ENCODE assay signal across 23 cellular contexts in the genomic region with DNA sequence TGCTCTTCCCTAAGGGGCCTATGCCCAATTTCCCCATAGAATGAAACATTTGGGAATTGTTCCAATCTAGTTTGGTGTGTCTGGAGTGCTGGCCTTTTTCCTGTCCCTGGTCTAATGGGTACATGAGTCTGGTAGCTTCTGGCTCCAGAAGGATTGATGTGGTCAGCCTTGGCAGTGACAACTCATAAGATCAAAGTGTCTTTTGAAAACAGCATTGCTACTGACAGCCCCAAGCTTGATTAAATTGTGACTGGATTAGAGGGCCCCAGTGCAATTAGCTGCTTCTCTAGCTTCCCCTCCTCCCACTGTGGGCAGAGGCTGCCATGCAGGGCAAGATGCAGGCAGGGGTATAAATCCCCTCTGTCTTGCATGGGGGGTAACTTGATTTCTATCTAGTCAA.
DNase-seq lines count a peak whose midpoint lies in the region; ATAC-seq and TF ChIP-seq lines count a peak whose summit lies in the region.
"Had no signal": no experiment of that assay in that cellular context is flagged by ENCODE, and none has a peak within 500 bp of the region (broad histone marks: within the 10 kb centered on the region; RNA-seq: fewer than 3 reads in every experiment).

No MANE protein-coding gene starts in this region.

- H3K9ac ChIP-seq in BLaER1 treated with 17β-estradiol and CSF1 and Interleukin-3, amounts not matched to agents 10 nM and 100 nM, result no peak overlapping the region
- H3K9ac ChIP-seq: GM23248 had no signal

- TF ChIP-seq CTCF in esophagus muscularis mucosa (IDR thresholded peaks at IDR 0.05), result no peak
- no peak for TF ChIP-seq CTCF in gastrocnemius medialis (IDR thresholded peaks at IDR 0.05 in 4 of 5, conservative IDR thresholded peaks at IDR 0.05 in 1 of 5)
- no peak for TF ChIP-seq CTCF in mucosa of descending colon (IDR thresholded peaks at IDR 0.05)

- H3K4me2 ChIP-seq in BLaER1 treated with 17β-estradiol and CSF1 and Interleukin-3, amounts not matched to agents 10 nM and 100 nM, result peak overlapping the region in 8 of 11 experiments; percentile 13 to 80 (median 29); a peak in 14 of 22 replicates
- H3K4me2 ChIP-seq: A549 had no signal

- no peak overlapping the region for H3K27ac ChIP-seq in BLaER1 treated with 17β-estradiol and CSF1 and Interleukin-3, amounts not matched to agents 10 nM and 100 nM
- H3K27ac ChIP-seq in esophagus muscularis mucosa (replicated peaks in 1 of 4) (no peak overlapping the region), gastrocnemius medialis (no peak overlapping the region)
- H3K27ac ChIP-seq: A549, C4-2B, GM23248 had no signal

- no peak for TF ChIP-seq EP300 in esophagus muscularis mucosa (IDR thresholded peaks at IDR 0.05)

- no peak for ATAC-seq in GM18505 (IDR thresholded peaks at IDR 0.05; ENCODE audit: unreplicated experiment)
- ATAC-seq in gastrocnemius medialis, result no peak
- no peak for ATAC-seq in mucosa of descending colon
- ATAC-seq: A549; CD8-positive, alpha-beta T cell; HCT116 had no signal

- TF ChIP-seq POLR2A in esophagus muscularis mucosa (IDR thresholded peaks at IDR 0.05; ENCODE audit: low read depth) (no peak), GM18505 (IDR thresholded peaks at IDR 0.05; ENCODE audit: borderline replicate concordance, extremely low read depth, insufficient read depth, insufficient read length) (no peak), gastrocnemius medialis (IDR thresholded peaks at IDR 0.05) (no peak)

- no peaks in the 10 kb centered on the region for H3K36me3 ChIP-seq in BLaER1 treated with 17β-estradiol and CSF1 and Interleukin-3, amounts not matched to agents 10 nM and 100 nM
- no peaks in the 10 kb centered on the region for H3K36me3 ChIP-seq in esophagus muscularis mucosa
- no peaks in the 10 kb centered on the region for H3K36me3 ChIP-seq in gastrocnemius medialis
- H3K36me3 ChIP-seq in mucosa of descending colon (ENCODE audit: low read depth), result no peaks in the 10 kb centered on the region
- H3K36me3 ChIP-seq: BE2C had no signal

- peaks cover 18 to 58% (median 41%) of the 10 kb centered on the region in 10 experiments for H3K4me1 ChIP-seq in BLaER1 treated with 17β-estradiol and CSF1 and Interleukin-3, amounts not matched to agents 10 nM and 100 nM
- no peaks in the 10 kb centered on the region for H3K4me1 ChIP-seq in esophagus muscularis mucosa
- H3K4me1 ChIP-seq in gastrocnemius medialis, result no peaks in the 10 kb centered on the region
- no peaks in the 10 kb centered on the region for H3K4me1 ChIP-seq in mucosa of descending colon (ENCODE audit: low read depth)
- H3K4me1 ChIP-seq: A549, BE2C, Caco-2 had no signal

- in situ Hi-C loops in gastrocnemius medialis (cut with MboI; ENCODE audit: low sequenced_read_pairs in 4 of 4), result no loop called here

- peak; percentile 75 for DNase-seq in NCI-H82 (lab: John Stamatoyannopoulos, UW)
- DNase-seq in SW480 (ENCODE audit: low spot score), result peak; percentile 77
- DNase-seq in esophagus muscularis mucosa (ENCODE audit: extremely low spot score), result peak; percentile 60
- DNase-seq in H4 (ENCODE audit: low spot score), result no peak
- no peak for DNase-seq in gastrocnemius medialis
- DNase-seq in mucosa of descending colon, result no peak
- DNase-seq: 8988T; ACHN; AML-193; BE2C; Caco-2; CD4-positive, CD25-positive, alpha-beta regulatory T cell; CD8-positive, alpha-beta T cell; DMS 273 treated with DMSO at 0.1 percent for 48 hours; DMS79; GF-D8; GM23248; H9 had no signal

- no peak overlapping the region for H3K4me3 ChIP-seq in BLaER1 treated with 17β-estradiol and CSF1 and Interleukin-3, amounts not matched to agents 10 nM and 100 nM
- H3K4me3 ChIP-seq in esophagus muscularis mucosa, result no peak overlapping the region
- H3K4me3 ChIP-seq in gastrocnemius medialis, result no peak overlapping the region
- no peak overlapping the region for H3K4me3 ChIP-seq in mucosa of descending colon
- H3K4me3 ChIP-seq: A549, GM23248 had no signal

- H4K20me1 ChIP-seq in BLaER1 treated with 17β-estradiol and CSF1 and Interleukin-3, amounts not matched to agents 10 nM and 100 nM, result no peaks in the 10 kb centered on the region

- intact Hi-C loops in esophagus muscularis mucosa (cut with DNase I), result no loop called here
- intact Hi-C loops in gastrocnemius medialis (cut with DNase I; ENCODE audit: low total_unique reads), result no loop called here
- intact Hi-C loops in mucosa of descending colon (cut with DNase I, micrococcal nuclease), result no loop called here

- H3K27me3 ChIP-seq in BLaER1 treated with 17β-estradiol and CSF1 and Interleukin-3, amounts not matched to agents 10 nM and 100 nM, result no peaks in the 10 kb centered on the region
- H3K27me3 ChIP-seq in esophagus muscularis mucosa, result no peaks in the 10 kb centered on the region
- no peaks in the 10 kb centered on the region for H3K27me3 ChIP-seq in gastrocnemius medialis
- H3K27me3 ChIP-seq: BE2C had no signal

- peaks cover 0 to 6% (median 0%) of the 10 kb centered on the region in 11 experiments; a peak in 3 of 22 replicates for H3K9me3 ChIP-seq in BLaER1 treated with 17β-estradiol and CSF1 and Interleukin-3, amounts not matched to agents 10 nM and 100 nM (replicated peaks in 1 of 11)
- H3K9me3 ChIP-seq in esophagus muscularis mucosa (no peaks in the 10 kb centered on the region), gastrocnemius medialis (no peaks in the 10 kb centered on the region), mucosa of descending colon (no peaks in the 10 kb centered on the region)
- H3K9me3 ChIP-seq: A549, BE2C, Caco-2 had no signal

Comparison
In these comparisons a context has a peak if more than half of its experiments do, and no peak if none do; other contexts are left out.
1. DNase-seq: peak in NCI-H82 (single experiment), SW480 (single experiment) and esophagus muscularis mucosa (single experiment); none in H4 (single experiment), gastrocnemius medialis (0 of 2) and mucosa of descending colon (0 of 3).